Comparison of ENCODE assay signal across 1 cellular context in the genomic region with DNA sequence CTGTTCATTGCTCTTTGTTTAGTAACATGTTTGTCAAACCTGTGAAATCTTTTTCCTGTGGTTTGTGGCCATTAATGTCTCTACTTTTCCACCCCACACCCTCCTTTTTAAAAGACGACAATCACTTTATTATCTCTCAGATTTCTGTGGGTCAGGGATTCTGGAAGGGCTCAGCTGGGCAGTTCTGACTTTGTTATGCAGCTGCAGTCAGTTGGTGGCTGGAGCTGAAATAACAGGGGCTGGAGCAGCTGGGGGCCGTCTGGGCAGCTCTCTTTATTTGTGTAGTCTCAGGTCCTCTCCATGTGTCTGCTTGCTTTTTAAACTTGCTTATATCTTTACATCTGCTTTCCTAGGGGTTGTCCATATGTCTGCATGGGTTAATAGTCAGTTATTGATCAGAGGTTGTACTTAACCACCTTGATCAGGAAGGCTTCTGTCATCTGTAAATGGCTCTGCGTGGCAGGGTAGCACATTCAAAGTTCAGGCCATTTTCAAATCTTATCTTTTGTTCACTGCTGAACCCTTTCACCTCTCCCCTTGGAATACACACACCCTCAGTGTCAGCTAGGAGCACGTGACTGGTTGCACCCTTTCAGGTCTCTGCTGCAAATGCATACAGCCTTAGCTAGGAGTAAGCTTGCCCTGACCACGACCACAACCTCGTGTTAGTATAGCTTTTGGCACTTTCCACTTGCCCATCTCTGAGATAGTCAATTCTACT.
A peak's percentile ranks its signal among the peaks of the same experiment; 100 is the strongest.
TF ChIP-seq lines count a peak whose summit lies in the region.

No MANE protein-coding gene starts in this region.

TF ChIP-seq in HepG2, 621 proteins besides CTCF, POLR2A, EP300 and RAD21 (continued from another document and continues in another):
- TF ChIP-seq, protein P1, sequence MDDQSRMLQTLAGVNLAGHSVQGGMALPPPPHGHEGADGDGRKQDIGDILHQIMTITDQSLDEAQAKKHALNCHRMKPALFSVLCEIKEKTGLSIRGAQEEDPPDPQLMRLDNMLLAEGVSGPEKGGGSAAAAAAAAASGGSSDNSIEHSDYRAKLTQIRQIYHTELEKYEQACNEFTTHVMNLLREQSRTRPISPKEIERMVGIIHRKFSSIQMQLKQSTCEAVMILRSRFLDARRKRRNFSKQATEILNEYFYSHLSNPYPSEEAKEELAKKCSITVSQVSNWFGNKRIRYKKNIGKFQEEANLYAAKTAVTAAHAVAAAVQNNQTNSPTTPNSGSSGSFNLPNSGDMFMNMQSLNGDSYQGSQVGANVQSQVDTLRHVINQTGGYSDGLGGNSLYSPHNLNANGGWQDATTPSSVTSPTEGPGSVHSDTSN (CRISPR knock-in tag; IDR thresholded peaks at IDR 0.05; ENCODE audit: borderline replicate concordance), result no peak
- TF ChIP-seq MTA3 (CRISPR knock-in tag; IDR thresholded peaks at IDR 0.05) (no peak), TARDBP (CRISPR knock-in tag; IDR thresholded peaks at IDR 0.05) (no peak), MYC (CRISPR knock-in tag; IDR thresholded peaks at IDR 0.05; ENCODE audit: borderline replicate concordance) (peak; percentile 75; the same call in 1 of the 2 replicates), ZSCAN31 (CRISPR knock-in tag; IDR thresholded peaks at IDR 0.05; ENCODE audit: low read depth) (peak; percentile 59; the same call in 1 of the 2 replicates), ZMYM4 (CRISPR knock-in tag; IDR thresholded peaks at IDR 0.05) (peak; percentile 88), KLF15 (CRISPR knock-in tag; IDR thresholded peaks at IDR 0.05; ENCODE audit: borderline replicate concordance) (no peak), SYNCRIP (IDR thresholded peaks at IDR 0.05; ENCODE audit: insufficient read depth, low read depth, low read length) (no peak), TSC22D2 (CRISPR knock-in tag; IDR thresholded peaks at IDR 0.05; ENCODE audit: borderline replicate concordance) (no peak), PHF21A (CRISPR knock-in tag; IDR thresholded peaks at IDR 0.05) (peak; percentile 76), ZNF253 (CRISPR knock-in tag; IDR thresholded peaks at IDR 0.05; ENCODE audit: borderline replicate concordance) (no peak), ZNF607 (CRISPR knock-in tag; IDR thresholded peaks at IDR 0.05; ENCODE audit: borderline replicate concordance) (peak; percentile 66), ATRX (CRISPR knock-in tag; IDR thresholded peaks at IDR 0.05; ENCODE audit: borderline replicate concordance) (no peak), ZNF274 (CRISPR knock-in tag; IDR thresholded peaks at IDR 0.05) (peak; percentile 31; the same call in 1 of the 2 replicates), SNRNP70 (IDR thresholded peaks at IDR 0.05; ENCODE audit: low read depth, low read length) (no peak), JUNB (CRISPR knock-in tag; IDR thresholded peaks at IDR 0.05; ENCODE audit: borderline replicate concordance) (no peak), FOSL2 (CRISPR knock-in tag; IDR thresholded peaks at IDR 0.05) (peak; percentile 34), PRMT3 (CRISPR knock-in tag; IDR thresholded peaks at IDR 0.05; ENCODE audit: borderline replicate concordance, low read depth) (no peak), KAT2B (IDR thresholded peaks at IDR 0.05; ENCODE audit: borderline replicate concordance, low read depth, low read length) (no peak), ISL2 (CRISPR knock-in tag; IDR thresholded peaks at IDR 0.05) (0 out of 2 replicates have a peak, but pooled peaks have one; percentile 36), SP2 (CRISPR knock-in tag; IDR thresholded peaks at IDR 0.05) (no peak), CBX5 (CRISPR knock-in tag; IDR thresholded peaks at IDR 0.05; ENCODE audit: borderline replicate concordance) (0 out of 2 replicates have a peak, but pooled peaks have one; percentile 46), RARA (CRISPR knock-in tag; IDR thresholded peaks at IDR 0.05) (peak; percentile 72), GFI1 (CRISPR knock-in tag; IDR thresholded peaks at IDR 0.05; ENCODE audit: borderline replicate concordance) (peak; percentile 19; the same call in 1 of the 2 replicates), MTA1 (CRISPR knock-in tag; IDR thresholded peaks at IDR 0.05; ENCODE audit: borderline replicate concordance) (peak; percentile 40; the same call in 1 of the 2 replicates), ONECUT2 (CRISPR knock-in tag; IDR thresholded peaks at IDR 0.05) (peak; percentile 68), ZBTB20 (CRISPR knock-in tag; IDR thresholded peaks at IDR 0.05; ENCODE audit: borderline replicate concordance, low read depth) (peak; percentile 22; the same call in 1 of the 2 replicates), GATAD2A (CRISPR knock-in tag; IDR thresholded peaks at IDR 0.05) (peak; percentile 78), HNF4G (IDR thresholded peaks at IDR 0.05; ENCODE audit: borderline replicate concordance, low read depth, low read length) (peak; percentile 28; the same call in 1 of the 2 replicates), HNF4G (CRISPR knock-in tag; IDR thresholded peaks at IDR 0.05; ENCODE audit: borderline replicate concordance, low read depth) (no peak), PPARG (CRISPR knock-in tag; conservative IDR thresholded peaks at IDR 0.05) (peak; percentile 78), HCFC1 (IDR thresholded peaks at IDR 0.05; ENCODE audit: low read depth, low read length) (no peak), FOXO1 (CRISPR knock-in tag; IDR thresholded peaks at IDR 0.05) (peak; percentile 63; the same call in 1 of the 2 replicates), ZZZ3 (CRISPR knock-in tag; IDR thresholded peaks at IDR 0.05; ENCODE audit: borderline replicate concordance) (no peak), ZNF614 (CRISPR knock-in tag; IDR thresholded peaks at IDR 0.05; ENCODE audit: borderline replicate concordance) (peak; percentile 60; the same call in 1 of the 2 replicates), NR2C2 (CRISPR knock-in tag; IDR thresholded peaks at IDR 0.05; ENCODE audit: borderline replicate concordance) (peak; percentile 75)
- TF ChIP-seq, protein P2, sequence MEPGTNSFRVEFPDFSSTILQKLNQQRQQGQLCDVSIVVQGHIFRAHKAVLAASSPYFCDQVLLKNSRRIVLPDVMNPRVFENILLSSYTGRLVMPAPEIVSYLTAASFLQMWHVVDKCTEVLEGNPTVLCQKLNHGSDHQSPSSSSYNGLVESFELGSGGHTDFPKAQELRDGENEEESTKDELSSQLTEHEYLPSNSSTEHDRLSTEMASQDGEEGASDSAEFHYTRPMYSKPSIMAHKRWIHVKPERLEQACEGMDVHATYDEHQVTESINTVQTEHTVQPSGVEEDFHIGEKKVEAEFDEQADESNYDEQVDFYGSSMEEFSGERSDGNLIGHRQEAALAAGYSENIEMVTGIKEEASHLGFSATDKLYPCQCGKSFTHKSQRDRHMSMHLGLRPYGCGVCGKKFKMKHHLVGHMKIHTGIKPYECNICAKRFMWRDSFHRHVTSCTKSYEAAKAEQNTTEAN (CRISPR knock-in tag; conservative IDR thresholded peaks at IDR 0.05), result no peak
- TF ChIP-seq, protein P3, sequence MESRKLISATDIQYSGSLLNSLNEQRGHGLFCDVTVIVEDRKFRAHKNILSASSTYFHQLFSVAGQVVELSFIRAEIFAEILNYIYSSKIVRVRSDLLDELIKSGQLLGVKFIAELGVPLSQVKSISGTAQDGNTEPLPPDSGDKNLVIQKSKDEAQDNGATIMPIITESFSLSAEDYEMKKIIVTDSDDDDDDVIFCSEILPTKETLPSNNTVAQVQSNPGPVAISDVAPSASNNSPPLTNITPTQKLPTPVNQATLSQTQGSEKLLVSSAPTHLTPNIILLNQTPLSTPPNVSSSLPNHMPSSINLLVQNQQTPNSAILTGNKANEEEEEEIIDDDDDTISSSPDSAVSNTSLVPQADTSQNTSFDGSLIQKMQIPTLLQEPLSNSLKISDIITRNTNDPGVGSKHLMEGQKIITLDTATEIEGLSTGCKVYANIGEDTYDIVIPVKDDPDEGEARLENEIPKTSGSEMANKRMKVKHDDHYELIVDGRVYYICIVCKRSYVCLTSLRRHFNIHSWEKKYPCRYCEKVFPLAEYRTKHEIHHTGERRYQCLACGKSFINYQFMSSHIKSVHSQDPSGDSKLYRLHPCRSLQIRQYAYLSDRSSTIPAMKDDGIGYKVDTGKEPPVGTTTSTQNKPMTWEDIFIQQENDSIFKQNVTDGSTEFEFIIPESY (CRISPR knock-in tag; IDR thresholded peaks at IDR 0.05), result 0 out of 2 replicates have a peak, but pooled peaks have one; percentile 28
- TF ChIP-seq, protein P4, sequence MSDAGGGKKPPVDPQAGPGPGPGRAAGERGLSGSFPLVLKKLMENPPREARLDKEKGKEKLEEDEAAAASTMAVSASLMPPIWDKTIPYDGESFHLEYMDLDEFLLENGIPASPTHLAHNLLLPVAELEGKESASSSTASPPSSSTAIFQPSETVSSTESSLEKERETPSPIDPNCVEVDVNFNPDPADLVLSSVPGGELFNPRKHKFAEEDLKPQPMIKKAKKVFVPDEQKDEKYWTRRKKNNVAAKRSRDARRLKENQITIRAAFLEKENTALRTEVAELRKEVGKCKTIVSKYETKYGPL (CRISPR knock-in tag; IDR thresholded peaks at IDR 0.05), result no peak
- TF ChIP-seq, protein P5, sequence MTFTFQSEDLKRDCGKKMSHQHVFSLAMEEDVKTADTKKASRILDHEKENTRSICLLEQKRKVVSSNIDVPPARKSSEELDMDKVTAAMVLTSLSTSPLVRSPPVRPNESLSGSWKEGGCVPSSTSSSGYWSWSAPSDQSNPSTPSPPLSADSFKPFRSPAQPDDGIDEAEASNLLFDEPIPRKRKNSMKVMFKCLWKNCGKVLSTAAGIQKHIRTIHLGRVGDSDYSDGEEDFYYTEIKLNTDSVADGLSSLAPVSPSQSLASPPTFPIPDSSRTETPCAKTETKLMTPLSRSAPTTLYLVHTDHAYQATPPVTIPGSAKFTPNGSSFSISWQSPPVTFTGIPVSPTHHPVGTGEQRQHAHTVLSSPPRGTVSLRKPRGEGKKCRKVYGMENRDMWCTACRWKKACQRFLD (CRISPR knock-in tag; IDR thresholded peaks at IDR 0.05; ENCODE audit: borderline replicate concordance), result no peak
- TF ChIP-seq, protein P6, sequence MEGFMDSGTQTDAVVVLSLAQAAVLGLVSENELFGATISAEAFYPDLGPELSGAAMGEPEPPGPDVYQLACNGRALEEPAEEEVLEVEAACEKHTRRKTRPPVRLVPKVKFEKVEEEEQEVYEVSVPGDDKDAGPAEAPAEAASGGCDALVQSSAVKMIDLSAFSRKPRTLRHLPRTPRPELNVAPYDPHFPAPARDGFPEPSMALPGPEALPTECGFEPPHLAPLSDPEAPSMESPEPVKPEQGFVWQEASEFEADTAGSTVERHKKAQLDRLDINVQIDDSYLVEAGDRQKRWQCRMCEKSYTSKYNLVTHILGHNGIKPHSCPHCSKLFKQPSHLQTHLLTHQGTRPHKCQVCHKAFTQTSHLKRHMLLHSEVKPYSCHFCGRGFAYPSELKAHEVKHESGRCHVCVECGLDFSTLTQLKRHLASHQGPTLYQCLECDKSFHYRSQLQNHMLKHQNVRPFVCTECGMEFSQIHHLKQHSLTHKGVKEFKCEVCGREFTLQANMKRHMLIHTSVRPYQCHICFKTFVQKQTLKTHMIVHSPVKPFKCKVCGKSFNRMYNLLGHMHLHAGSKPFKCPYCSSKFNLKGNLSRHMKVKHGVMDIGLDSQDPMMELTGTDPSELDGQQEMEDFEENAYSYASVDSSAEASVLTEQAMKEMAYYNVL (CRISPR knock-in tag; IDR thresholded peaks at IDR 0.05; ENCODE audit: borderline replicate concordance), result 0 out of 2 replicates have a peak, but pooled peaks have one; percentile 67
- TF ChIP-seq, protein P7, sequence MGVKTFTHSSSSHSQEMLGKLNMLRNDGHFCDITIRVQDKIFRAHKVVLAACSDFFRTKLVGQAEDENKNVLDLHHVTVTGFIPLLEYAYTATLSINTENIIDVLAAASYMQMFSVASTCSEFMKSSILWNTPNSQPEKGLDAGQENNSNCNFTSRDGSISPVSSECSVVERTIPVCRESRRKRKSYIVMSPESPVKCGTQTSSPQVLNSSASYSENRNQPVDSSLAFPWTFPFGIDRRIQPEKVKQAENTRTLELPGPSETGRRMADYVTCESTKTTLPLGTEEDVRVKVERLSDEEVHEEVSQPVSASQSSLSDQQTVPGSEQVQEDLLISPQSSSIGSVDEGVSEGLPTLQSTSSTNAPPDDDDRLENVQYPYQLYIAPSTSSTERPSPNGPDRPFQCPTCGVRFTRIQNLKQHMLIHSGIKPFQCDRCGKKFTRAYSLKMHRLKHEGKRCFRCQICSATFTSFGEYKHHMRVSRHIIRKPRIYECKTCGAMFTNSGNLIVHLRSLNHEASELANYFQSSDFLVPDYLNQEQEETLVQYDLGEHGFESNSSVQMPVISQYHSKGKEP (CRISPR knock-in tag; IDR thresholded peaks at IDR 0.05), result no peak
- TF ChIP-seq, protein P8, sequence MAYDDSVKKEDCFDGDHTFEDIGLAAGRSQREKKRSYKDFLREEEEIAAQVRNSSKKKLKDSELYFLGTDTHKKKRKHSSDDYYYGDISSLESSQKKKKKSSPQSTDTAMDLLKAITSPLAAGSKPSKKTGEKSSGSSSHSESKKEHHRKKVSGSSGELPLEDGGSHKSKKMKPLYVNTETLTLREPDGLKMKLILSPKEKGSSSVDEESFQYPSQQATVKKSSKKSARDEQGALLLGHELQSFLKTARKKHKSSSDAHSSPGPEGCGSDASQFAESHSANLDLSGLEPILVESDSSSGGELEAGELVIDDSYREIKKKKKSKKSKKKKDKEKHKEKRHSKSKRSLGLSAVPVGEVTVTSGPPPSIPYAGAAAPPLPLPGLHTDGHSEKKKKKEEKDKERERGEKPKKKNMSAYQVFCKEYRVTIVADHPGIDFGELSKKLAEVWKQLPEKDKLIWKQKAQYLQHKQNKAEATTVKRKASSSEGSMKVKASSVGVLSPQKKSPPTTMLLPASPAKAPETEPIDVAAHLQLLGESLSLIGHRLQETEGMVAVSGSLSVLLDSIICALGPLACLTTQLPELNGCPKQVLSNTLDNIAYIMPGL (CRISPR knock-in tag; IDR thresholded peaks at IDR 0.05; ENCODE audit: borderline replicate concordance in 1 of 2, low read depth in 1 of 2), result 0 out of 4 replicates have a peak, but pooled peaks have one; percentile 14 to 19
- TF ChIP-seq, protein P9, sequence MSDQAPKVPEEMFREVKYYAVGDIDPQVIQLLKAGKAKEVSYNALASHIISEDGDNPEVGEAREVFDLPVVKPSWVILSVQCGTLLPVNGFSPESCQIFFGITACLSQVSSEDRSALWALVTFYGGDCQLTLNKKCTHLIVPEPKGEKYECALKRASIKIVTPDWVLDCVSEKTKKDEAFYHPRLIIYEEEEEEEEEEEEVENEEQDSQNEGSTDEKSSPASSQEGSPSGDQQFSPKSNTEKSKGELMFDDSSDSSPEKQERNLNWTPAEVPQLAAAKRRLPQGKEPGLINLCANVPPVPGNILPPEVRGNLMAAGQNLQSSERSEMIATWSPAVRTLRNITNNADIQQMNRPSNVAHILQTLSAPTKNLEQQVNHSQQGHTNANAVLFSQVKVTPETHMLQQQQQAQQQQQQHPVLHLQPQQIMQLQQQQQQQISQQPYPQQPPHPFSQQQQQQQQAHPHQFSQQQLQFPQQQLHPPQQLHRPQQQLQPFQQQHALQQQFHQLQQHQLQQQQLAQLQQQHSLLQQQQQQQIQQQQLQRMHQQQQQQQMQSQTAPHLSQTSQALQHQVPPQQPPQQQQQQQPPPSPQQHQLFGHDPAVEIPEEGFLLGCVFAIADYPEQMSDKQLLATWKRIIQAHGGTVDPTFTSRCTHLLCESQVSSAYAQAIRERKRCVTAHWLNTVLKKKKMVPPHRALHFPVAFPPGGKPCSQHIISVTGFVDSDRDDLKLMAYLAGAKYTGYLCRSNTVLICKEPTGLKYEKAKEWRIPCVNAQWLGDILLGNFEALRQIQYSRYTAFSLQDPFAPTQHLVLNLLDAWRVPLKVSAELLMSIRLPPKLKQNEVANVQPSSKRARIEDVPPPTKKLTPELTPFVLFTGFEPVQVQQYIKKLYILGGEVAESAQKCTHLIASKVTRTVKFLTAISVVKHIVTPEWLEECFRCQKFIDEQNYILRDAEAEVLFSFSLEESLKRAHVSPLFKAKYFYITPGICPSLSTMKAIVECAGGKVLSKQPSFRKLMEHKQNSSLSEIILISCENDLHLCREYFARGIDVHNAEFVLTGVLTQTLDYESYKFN (CRISPR knock-in tag; conservative IDR thresholded peaks at IDR 0.05), result peak; percentile 85
